1 cellular context compared by ENCODE assay signal in genomic region chrX:68919707-68920106, GRCh38.
TF ChIP-seq lines count a peak whose summit lies in the region.

No MANE protein-coding gene starts in this region.

TF ChIP-seq in SK-N-SH, 30 proteins besides CTCF, POLR2A, EP300 and RAD21 (continued from another document):
- TF ChIP-seq, protein P1, sequence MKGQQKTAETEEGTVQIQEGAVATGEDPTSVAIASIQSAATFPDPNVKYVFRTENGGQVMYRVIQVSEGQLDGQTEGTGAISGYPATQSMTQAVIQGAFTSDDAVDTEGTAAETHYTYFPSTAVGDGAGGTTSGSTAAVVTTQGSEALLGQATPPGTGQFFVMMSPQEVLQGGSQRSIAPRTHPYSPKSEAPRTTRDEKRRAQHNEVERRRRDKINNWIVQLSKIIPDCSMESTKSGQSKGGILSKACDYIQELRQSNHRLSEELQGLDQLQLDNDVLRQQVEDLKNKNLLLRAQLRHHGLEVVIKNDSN (IDR thresholded peaks at IDR 0.05; ENCODE audit: borderline replicate concordance, low read depth): no peak
